ENCODE assay signal across 9 cellular contexts in genomic region chr13:22061806-22062391, GRCh38.
DNase-seq lines count a peak whose midpoint lies in the region; ATAC-seq and TF ChIP-seq lines count a peak whose summit lies in the region.
"Had no signal": no experiment of that assay in that cellular context is flagged by ENCODE, and none has a peak within 500 bp of the region (broad histone marks: within the 10 kb centered on the region; RNA-seq: fewer than 3 reads in every experiment).

No MANE protein-coding gene starts in this region.

- H3K27me3 Mint-ChIP-seq in activated CD8-positive, alpha-beta memory T cell treated with anti-CD3 and anti-CD28 coated beads, Interleukin-2, amount 10 ng/mL, durations not matched to agents 7 days and 5 days: no peaks in the 10 kb centered on the region
- H3K27me3 Mint-ChIP-seq in stimulated activated naive CD8-positive, alpha-beta T cell treated with anti-CD3 and anti-CD28 coated beads, Interleukin-15, Interleukin-2, amounts not matched to agents 100 ng/mL and 50 ng/mL, for 24 hours: no peaks in the 10 kb centered on the region

- H3K36me3 ChIP-seq in Peyer's patch: no peaks in the 10 kb centered on the region
- H3K36me3 ChIP-seq: prostate gland had no signal

- H3K4me1 ChIP-seq in Peyer's patch: peaks cover 0 to 6% (median 2%) of the 10 kb centered on the region in 4 donors
- H3K4me1 ChIP-seq: prostate gland had no signal

- TF ChIP-seq POLR2A in Peyer's patch (IDR thresholded peaks at IDR 0.05): no peak

- peak; percentile 49 for DNase-seq in activated CD8-positive, alpha-beta memory T cell treated with anti-CD3 and anti-CD28 coated beads, Interleukin-2, amount 10 ng/mL, durations not matched to agents 7 days and 5 days
- no peak for DNase-seq in activated CD8-positive, alpha-beta memory T cell treated with anti-CD3 and anti-CD28 coated beads for 24 hours
- DNase-seq in Peyer's patch: no peak
- DNase-seq in left ventricle myocardium superior: no peak
- no peak for DNase-seq in AG08395 (ENCODE audit: low spot score)
- DNase-seq in NCI-H2029 treated with DMSO at 0.1 percent for 48 hours (lab: John Stamatoyannopoulos, UW): no peak

- peak; percentile 61 for ATAC-seq in activated CD8-positive, alpha-beta memory T cell treated with anti-CD3 and anti-CD28 coated beads, Interleukin-2, amount 10 ng/mL, durations not matched to agents 7 days and 5 days
- peak; percentile 71 for ATAC-seq in HG02840 (IDR thresholded peaks at IDR 0.05; ENCODE audit: low FRiP score, unreplicated experiment)
- ATAC-seq in left ventricle myocardium superior: no peak

- H3K4me1 Mint-ChIP-seq in activated CD8-positive, alpha-beta memory T cell treated with anti-CD3 and anti-CD28 coated beads, Interleukin-2, amount 10 ng/mL, durations not matched to agents 7 days and 5 days: peaks cover 50% of the 10 kb centered on the region
- peaks cover 72% of the 10 kb centered on the region for H3K4me1 Mint-ChIP-seq in stimulated activated naive CD8-positive, alpha-beta T cell treated with anti-CD3 and anti-CD28 coated beads, Interleukin-15, Interleukin-2, amounts not matched to agents 100 ng/mL and 50 ng/mL, for 24 hours (ENCODE audit: low read depth)

- TF ChIP-seq CTCF in Peyer's patch (IDR thresholded peaks at IDR 0.05): no peak

- peaks cover under 1% of the 10 kb centered on the region for H3K36me3 Mint-ChIP-seq in activated CD8-positive, alpha-beta memory T cell treated with anti-CD3 and anti-CD28 coated beads, Interleukin-2, amount 10 ng/mL, durations not matched to agents 7 days and 5 days
- H3K36me3 Mint-ChIP-seq in stimulated activated naive CD8-positive, alpha-beta T cell treated with anti-CD3 and anti-CD28 coated beads, Interleukin-15, Interleukin-2, amounts not matched to agents 100 ng/mL and 50 ng/mL, for 24 hours (ENCODE audit: low read depth): peaks cover 10% of the 10 kb centered on the region

- no peaks in the 10 kb centered on the region for H3K9me3 ChIP-seq in Peyer's patch
- H3K9me3 ChIP-seq: prostate gland had no signal

- peak overlapping the region; percentile 51 to 82 (median 74) for H3K27ac ChIP-seq in Peyer's patch
- H3K27ac ChIP-seq: prostate gland had no signal

- peak overlapping the region; percentile 90 for H3K27ac Mint-ChIP-seq in activated CD8-positive, alpha-beta memory T cell treated with anti-CD3 and anti-CD28 coated beads, Interleukin-2, amount 10 ng/mL, durations not matched to agents 7 days and 5 days
- H3K27ac Mint-ChIP-seq in stimulated activated naive CD8-positive, alpha-beta T cell treated with anti-CD3 and anti-CD28 coated beads, Interleukin-15, Interleukin-2, amounts not matched to agents 100 ng/mL and 50 ng/mL, for 24 hours: peak overlapping the region; percentile 85

- intact Hi-C loops in left ventricle myocardium superior (cut with micrococcal nuclease): no loop called here

- CTCF ChIA-PET in activated CD8-positive, alpha-beta memory T cell treated with anti-CD3 and anti-CD28 coated beads, Interleukin-2, amount 10 ng/mL, durations not matched to agents 7 days and 5 days (lab: Charles Lee): interaction anchor here (0.8 to 1.5 kb wide), 2 partner anchors 12 to 13 kb away, joined by 3 read pairs; no protein-coding TSS in a partner anchor

- peak overlapping the region; percentile 62 for H3K4me3 Mint-ChIP-seq in activated CD8-positive, alpha-beta memory T cell treated with anti-CD3 and anti-CD28 coated beads, Interleukin-2, amount 10 ng/mL, durations not matched to agents 7 days and 5 days
- peak overlapping the region; percentile 81 for H3K4me3 Mint-ChIP-seq in stimulated activated naive CD8-positive, alpha-beta T cell treated with anti-CD3 and anti-CD28 coated beads, Interleukin-15, Interleukin-2, amounts not matched to agents 100 ng/mL and 50 ng/mL, for 24 hours

- no peaks in the 10 kb centered on the region for H3K9me3 Mint-ChIP-seq in activated CD8-positive, alpha-beta memory T cell treated with anti-CD3 and anti-CD28 coated beads, Interleukin-2, amount 10 ng/mL, durations not matched to agents 7 days and 5 days (ENCODE audit: low read depth)
- H3K9me3 Mint-ChIP-seq in stimulated activated naive CD8-positive, alpha-beta T cell treated with anti-CD3 and anti-CD28 coated beads, Interleukin-15, Interleukin-2, amounts not matched to agents 100 ng/mL and 50 ng/mL, for 24 hours: peaks cover 3% of the 10 kb centered on the region

- no peak overlapping the region for H3K4me3 ChIP-seq in Peyer's patch
- H3K4me3 ChIP-seq: prostate gland had no signal

- no peaks in the 10 kb centered on the region for H3K27me3 ChIP-seq in Peyer's patch
